In the genomic region with DNA sequence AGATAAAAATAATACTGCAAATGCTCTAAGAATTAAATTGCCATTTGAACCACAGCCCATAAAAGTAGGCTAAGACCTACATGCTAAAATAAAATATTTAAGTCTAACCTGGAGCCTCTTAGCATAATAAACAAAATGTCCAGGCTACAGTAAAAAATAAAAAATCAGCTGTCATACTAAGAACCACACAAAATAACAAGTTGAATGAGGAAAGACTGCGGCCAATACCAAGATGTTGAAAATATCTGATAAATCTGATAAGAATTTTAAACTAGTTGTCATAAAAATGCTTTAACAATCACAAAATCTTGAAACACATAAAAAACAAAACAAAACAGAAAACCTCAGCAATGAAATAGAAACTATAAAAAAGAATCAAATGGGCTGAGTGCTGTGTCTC, we compare ENCODE assay signal across 25 cellular contexts.
"Had no signal": no experiment of that assay in that cellular context is flagged by ENCODE, and none has a peak within 500 bp of the region (broad histone marks: within the 10 kb centered on the region; RNA-seq: fewer than 3 reads in every experiment).

No MANE protein-coding gene starts in this region.

- H3K4me1 ChIP-seq: colonic mucosa, lower lobe of right lung, parathyroid adenoma, right lobe of liver, suprapubic skin, transverse colon, vagina had no signal

- H3K27ac Mint-ChIP-seq: dendritic cell treated with granulocyte-macrophage colony-stimulating factor and Interleukin-4, amounts not matched to agents 40 ng/mL and 50 ng/mL, for 4 days; endodermal cell; natural killer cell; progenitor cell of endocrine pancreas had no signal

- H3K4me1 Mint-ChIP-seq: natural killer cell; stimulated activated naive CD8-positive, alpha-beta T cell treated with anti-CD3 and anti-CD28 coated beads, Interleukin-15, amount 100 ng/mL, for 72 hours had no signal

- H3K27me3 ChIP-seq: colonic mucosa, right lobe of liver, vagina had no signal

- H3K36me3 ChIP-seq: colonic mucosa, esophagus muscularis mucosa, lower lobe of right lung, right lobe of liver, suprapubic skin, transverse colon, vagina had no signal

- H3K9me3 Mint-ChIP-seq: dendritic cell treated with granulocyte-macrophage colony-stimulating factor and Interleukin-4, amounts not matched to agents 40 ng/mL and 50 ng/mL, for 4 days; stimulated activated naive CD8-positive, alpha-beta T cell treated with anti-CD3 and anti-CD28 coated beads, Interleukin-15, amount 100 ng/mL, for 72 hours had no signal

- H3K79me2 ChIP-seq: parathyroid adenoma had no signal

- H3K4me3 ChIP-seq: colonic mucosa, esophagus muscularis mucosa, lower lobe of right lung, right lobe of liver, suprapubic skin, transverse colon, vagina had no signal

- H3K27ac ChIP-seq: colonic mucosa, esophagus muscularis mucosa, lower lobe of right lung, parathyroid adenoma, right lobe of liver, suprapubic skin, transverse colon, vagina had no signal

- H3K36me3 Mint-ChIP-seq: natural killer cell had no signal

- H3K9me3 ChIP-seq: colonic mucosa, esophagus muscularis mucosa, lower lobe of right lung, right lobe of liver, suprapubic skin, transverse colon, vagina had no signal

- H3K9ac ChIP-seq: parathyroid adenoma had no signal

- DNase-seq: colonic mucosa; effector CD8-positive, alpha-beta T cell; endodermal cell; left ventricle myocardium superior; lower lobe of right lung; natural killer cell; occipital lobe; right lobe of liver; small intestine; stimulated activated CD4-positive, alpha-beta T cell treated with anti-CD3 and anti-CD28 coated beads, Interleukin-12 subunit alpha, Interleukin-12 subunit beta, amount 100 ng/mL, for 4 hours; stimulated activated CD4-positive, alpha-beta T cell treated with anti-CD3 and anti-CD28 coated beads, Interleukin-1b, Interleukin-23, amount 100 ng/mL, for 48 hours; stimulated activated CD4-positive, alpha-beta T cell treated with anti-CD3 and anti-CD28 coated beads, Interleukin-4, amount 100 ng/mL, for 1 hour; stimulated activated CD8-positive, alpha-beta memory T cell treated with anti-CD3 and anti-CD28 coated beads, Interleukin-4, amount 100 ng/mL, for 48 hours; stimulated activated naive CD4-positive, alpha-beta T cell; stimulated activated naive CD8-positive, alpha-beta T cell treated with anti-CD3 and anti-CD28 coated beads, Interleukin-15, amount 100 ng/mL, for 72 hours; transverse colon had no signal

- ATAC-seq: left ventricle myocardium superior; lower lobe of right lung; natural killer cell; right lobe of liver; stimulated activated naive CD8-positive, alpha-beta T cell treated with anti-CD3 and anti-CD28 coated beads, Interleukin-15, amount 100 ng/mL, for 72 hours had no signal

- H2AFZ ChIP-seq: parathyroid adenoma had no signal

- H3K4me3 Mint-ChIP-seq: dendritic cell treated with granulocyte-macrophage colony-stimulating factor and Interleukin-4, amounts not matched to agents 40 ng/mL and 50 ng/mL, for 4 days; endodermal cell; natural killer cell; stimulated activated naive CD8-positive, alpha-beta T cell treated with anti-CD3 and anti-CD28 coated beads, Interleukin-15, amount 100 ng/mL, for 72 hours had no signal

- FAIRE-seq: endothelial cell of umbilical vein, frontal cortex, keratinocyte, small intestine had no signal
